10 cellular contexts compared by ENCODE assay signal in genomic region chr7:99624487-99624886, GRCh38. TPM values are rescaled to one million over a fixed set of nuclear protein-coding genes. Genes with fewer than 3 reads are reported as not detected.
DNase-seq lines count a peak whose midpoint lies in the region; ATAC-seq and TF ChIP-seq lines count a peak whose summit lies in the region.
"Had no signal": no experiment of that assay in that cellular context is flagged by ENCODE, and none has a peak within 500 bp of the region (broad histone marks: within the 10 kb centered on the region; RNA-seq: fewer than 3 reads in every experiment).

No MANE protein-coding gene starts in this region.

- peaks cover 66% of the 10 kb centered on the region for H3K36me3 Mint-ChIP-seq in T-cell

- WGBS in mesendoderm (ENCODE audit: extremely low coverage, insufficient coverage, low lambda C conversion rate) = no CpG with 5 or more reads among the region's 16 CpGs

- H3K27ac ChIP-seq in mesendoderm (ENCODE audit: low read depth, low read length) = no peak overlapping the region

- no peak overlapping the region for H2BK5ac ChIP-seq in mesendoderm (ENCODE audit: low read length)

- no peak overlapping the region for H2BK15ac ChIP-seq in mesendoderm (replicated peaks; ENCODE audit: low read depth)

- H3K9me3 ChIP-seq in mucosa of descending colon = no peaks in the 10 kb centered on the region

- H4K8ac ChIP-seq in mesendoderm (ENCODE audit: low read depth, low read length) = no peak overlapping the region

- H3K4me1 ChIP-seq in mucosa of descending colon (ENCODE audit: low read depth) (no peaks in the 10 kb centered on the region), mesendoderm (ENCODE audit: control insufficient read depth, low read depth, low read length) (no peaks in the 10 kb centered on the region)

- H3K4me3 ChIP-seq in mucosa of descending colon (no peak overlapping the region), mesendoderm (ENCODE audit: low read length) (no peak overlapping the region)

- no peak overlapping the region for H3K9ac ChIP-seq in mesendoderm (ENCODE audit: low read length)

- no peaks in the 10 kb centered on the region for H3K79me2 ChIP-seq in mesendoderm (ENCODE audit: control insufficient read depth, insufficient read depth, low read length)

- H4K5ac ChIP-seq in mesendoderm (ENCODE audit: low read length) = no peak overlapping the region

- no peaks in the 10 kb centered on the region for H3K9me3 Mint-ChIP-seq in T-cell

- peaks cover 52 to 55% (median 54%) of the 10 kb centered on the region in 3 donors for H3K4me1 Mint-ChIP-seq in T-cell

- intact Hi-C loops in mucosa of descending colon (cut with DNase I, micrococcal nuclease) = no loop called here

- no peak overlapping the region for H3K4me2 ChIP-seq in mesendoderm (ENCODE audit: low read length)

- H3K27me3 Mint-ChIP-seq in T-cell = no peaks in the 10 kb centered on the region

- H3K36me3 ChIP-seq in mucosa of descending colon (ENCODE audit: low read depth) = peaks cover 8% of the 10 kb centered on the region
- H3K36me3 ChIP-seq in mesendoderm (ENCODE audit: control insufficient read depth, insufficient read depth, low read length) = peaks cover 19% of the 10 kb centered on the region

- CTCF ChIA-PET in T-cell (lab: Charles Lee) = interaction anchor here (0.6 to 1.2 kb wide), 2 partner anchors 222 to 371 kb away, joined by 4 to 5 read pairs; no protein-coding TSS in a partner anchor

- no peak overlapping the region for H3K4ac ChIP-seq in mesendoderm (ENCODE audit: low read depth, low read length)

- no peaks in the 10 kb centered on the region for H3K27me3 ChIP-seq in mesendoderm (ENCODE audit: insufficient read depth, low read length, poor library complexity)

- peak; percentile 95 to 98 (median 98) for ATAC-seq in T-cell (replicated peaks in 1 of 4)
- peak; percentile 78 for ATAC-seq in mucosa of descending colon

- no peak for TF ChIP-seq CTCF in mucosa of descending colon (IDR thresholded peaks at IDR 0.05)

- POLR2A ChIA-PET in T-cell (lab: Charles Lee) = interaction anchor here in 1 of 2 donors (0.6 kb wide), 1 partner anchor 321 kb away, joined by 3 read pairs; no protein-coding TSS in a partner anchor

- H3K79me1 ChIP-seq in mesendoderm (ENCODE audit: low read length) = no peaks in the 10 kb centered on the region

- DNase-seq in T-cell (peak; percentile 51 to 89 (median 79)), mucosa of descending colon (peak; percentile 39 to 73 (median 51)), mesendoderm (no peak), T1000 (lab: John Stamatoyannopoulos, UW) (no peak), NCI-H82 treated with DMSO at 0.1 percent for 48 hours (lab: John Stamatoyannopoulos, UW; ENCODE audit: unreplicated experiment) (no peak), NCI-H1417 treated with DMSO at 0.1 percent for 48 hours (lab: John Stamatoyannopoulos, UW) (no peak)
- DNase-seq in activated T-cell treated with anti-CD3 and anti-CD28 coated beads, Interleukin-2, amount 50 U/mL, for 48 hours = peak; percentile 81
- DNase-seq in stimulated activated CD8-positive, alpha-beta memory T cell treated with anti-CD3 and anti-CD28 coated beads, Interleukin-7, amount 100 ng/mL, for 48 hours (ENCODE audit: extremely low read depth in 1 of 2, low read depth in 1 of 2) = peak; percentile 62 to 74
- DNase-seq: mesenchymal stem cell, NCI-H510A treated with DMSO at 0.1 percent for 48 hours had no signal

- H3K27ac Mint-ChIP-seq in T-cell = peak overlapping the region; percentile 91 to 95

- H3K18ac ChIP-seq in mesendoderm (ENCODE audit: low read length) = no peak overlapping the region

- no peak overlapping the region for H3K56ac ChIP-seq in mesendoderm (ENCODE audit: low read length)

- H2AK5ac ChIP-seq in mesendoderm (ENCODE audit: low read length) = no peak overlapping the region

- peak overlapping the region; percentile 80 to 88 (median 81) for H3K4me3 Mint-ChIP-seq in T-cell

- no peak overlapping the region for H2BK120ac ChIP-seq in mesendoderm (ENCODE audit: low read depth, low read length)

- H3K23ac ChIP-seq in mesendoderm (ENCODE audit: low read length) = no peak overlapping the region

RNA-seq across cellular contexts. Expression of gene ZSCAN25, which starts 7.7 kb away (rescaled TPM):
- total RNA-seq in T-cell = 10 to 100 TPM; 43.1 to 50.3 (median 49.8) TPM
- 10 to 100 TPM; 11.9 to 20.0 (median 18.5) TPM for total RNA-seq in mucosa of descending colon
- 8.0 TPM for polyA plus RNA-seq in mesendoderm (2013, experiment 1 of 2)
- polyA plus RNA-seq in mesendoderm (2013, experiment 2 of 2) = 8.3 TPM

RNA-seq across cellular contexts. Expression of gene TMEM225B, which starts 26.4 kb away (rescaled TPM):
- total RNA-seq in T-cell (1 to 10 TPM in 4 of 5 donors, under 1 TPM in 1; 0.85 to 2.6 (median 1.1) TPM), mucosa of descending colon (1 to 10 TPM in 1 of 3 donors, under 1 TPM in 2; 0.58 to 1.2 (median 0.82) TPM)
- polyA plus RNA-seq in mesendoderm (2013, experiment 1 of 2) = 0.04 TPM
- polyA plus RNA-seq in mesendoderm (2013, experiment 2 of 2) = not detected

RNA-seq across cellular contexts. Expression of gene CYP3A5, which starts 55.3 kb away (rescaled TPM):
- under 1 TPM in 3 of 5 donors, not detected in 2; 0.22 to 0.58 (median 0.46) TPM for total RNA-seq in T-cell
- 100 to 1,000 TPM in 2 of 3 donors, 10 to 100 TPM in 1; 73.8 to 241 (median 179) TPM for total RNA-seq in mucosa of descending colon
- 0.06 TPM for polyA plus RNA-seq in mesendoderm (2013, experiment 1 of 2)
- polyA plus RNA-seq in mesendoderm (2013, experiment 2 of 2) = 0.04 TPM

Comparison
In these comparisons a context has a peak if more than half of its experiments do, and no peak if none do; other contexts are left out.
1. DNase-seq: peak in T-cell (34 of 34), activated T-cell treated with anti-CD3 and anti-CD28 coated beads, Interleukin-2, amount 50 U/mL, for 48 hours (2 of 2), mucosa of descending colon (3 of 3) and stimulated activated CD8-positive, alpha-beta memory T cell treated with anti-CD3 and anti-CD28 coated beads, Interleukin-7, amount 100 ng/mL, for 48 hours (2 of 2); none in mesendoderm (single experiment), T1000 (single experiment), NCI-H82 treated with DMSO at 0.1 percent for 48 hours (single experiment) and NCI-H1417 treated with DMSO at 0.1 percent for 48 hours (single experiment).
2. RNA of gene CYP3A5, which starts 55.3 kb away (total RNA-seq): 73.8 to 241 TPM in mucosa of descending colon; 0.22 to 0.58 TPM in T-cell; every median in the first group is over 10 times any median in the second.